In genomic region chr11:102384419-102385052, GRCh38 we compare ENCODE assay signal across 19 cellular contexts. TPM values are rescaled to one million over a fixed set of nuclear protein-coding genes. Genes with fewer than 3 reads are reported as not detected.
DNase-seq lines count a peak whose midpoint lies in the region; ATAC-seq, FAIRE-seq and TF ChIP-seq lines count a peak whose summit lies in the region.
"Had no signal": no experiment of that assay in that cellular context is flagged by ENCODE, and none has a peak within 500 bp of the region (broad histone marks: within the 10 kb centered on the region; RNA-seq: fewer than 3 reads in every experiment).

No MANE protein-coding gene starts in this region.

- peak overlapping the region; percentile 87 to 96 (median 95) for H3K27ac Mint-ChIP-seq in nephron
- H3K27ac Mint-ChIP-seq: stimulated activated effector memory CD8-positive, alpha-beta T cell treated with anti-CD3 and anti-CD28 coated beads, Interleukin-12 subunit alpha, Interleukin-12 subunit beta, amount 100 ng/mL, for 72 hours had no signal

- TF ChIP-seq CTCF in right lobe of liver (IDR thresholded peaks at IDR 0.05) (no peak), HepG2 (CRISPR knock-in tag; IDR thresholded peaks at IDR 0.05) (no peak), nephron (IDR thresholded peaks at IDR 0.05; ENCODE audit: unreplicated experiment in 3 of 3) (no peak)

- H3K27me3 Mint-ChIP-seq in nephron (ENCODE audit: low read depth) = no peaks in the 10 kb centered on the region

- intact Hi-C loops in right lobe of liver (cut with DNase I) = no loop called here
- intact Hi-C loops in HepG2 (cut with micrococcal nuclease; ENCODE audit: unreplicated experiment) = no loop called here

- no peak for FAIRE-seq in HepG2 (lab: Jason Lieb, UNC)
- FAIRE-seq: islet of Langerhans, pancreas had no signal

- BruUV-seq in HepG2 (replicated peaks; lab: Mats Ljungman, UMichigan) = no TSS peak

- H3K36me3 Mint-ChIP-seq in nephron (ENCODE audit: low read depth) = peaks cover 77% of the 10 kb centered on the region

- H4K20me1 ChIP-seq in HepG2 (ENCODE audit: insufficient read depth, low read length) = no peaks in the 10 kb centered on the region

- H3K4me1 ChIP-seq in right lobe of liver (no peaks in the 10 kb centered on the region), HepG2 (ENCODE audit: insufficient read depth, low read length) (no peaks in the 10 kb centered on the region)

- H3K27ac ChIP-seq in right lobe of liver (peak overlapping the region; percentile 1 to 24 (median 16)), HepG2 (ENCODE audit: extremely low read length, insufficient read depth, low read length) (no peak overlapping the region)
- H3K27ac ChIP-seq: coronary artery, skin epidermis had no signal

- no peak for TF ChIP-seq RAD21 in HepG2 (CRISPR knock-in tag; IDR thresholded peaks at IDR 0.05)

- POLR2A ChIA-PET in HepG2 (lab: Yijun Ruan, JAX) = no interaction called here

- peaks cover 0 to 38% (median 1%) of the 10 kb centered on the region in 4 donors for H3K36me3 ChIP-seq in right lobe of liver
- peaks cover 4 to 31% of the 10 kb centered on the region in 2 experiments; a peak in 4 of 5 replicates for H3K36me3 ChIP-seq in HepG2 (replicated peaks in 1 of 2; ENCODE audit: control insufficient read depth in 1 of 2, insufficient read depth in 2 of 2, low read length in 2 of 2)

- TF ChIP-seq EP300 in HepG2 (IDR thresholded peaks at IDR 0.05; ENCODE audit: low read depth in 2 of 2, low read length in 2 of 2) (no peak), HepG2 (CRISPR knock-in tag; IDR thresholded peaks at IDR 0.05; ENCODE audit: borderline replicate concordance) (no peak)

- H3K79me2 ChIP-seq in HepG2 (ENCODE audit: insufficient read depth, low read length) = no peaks in the 10 kb centered on the region

- 72% methylated on average over 10 of the region's 15 CpGs for WGBS in right lobe of liver (ENCODE audit: insufficient coverage, low coverage, low lambda C conversion rate, missing lambda C conversion rate)
- WGBS in HepG2 (ENCODE audit: low lambda C conversion rate) = 97% methylated on average over 15 of the region's 15 CpGs

- H3K4me3 ChIP-seq in right lobe of liver = no peak overlapping the region
- H3K4me3 ChIP-seq in HepG2 (replicated peaks in 1 of 3; ENCODE audit: insufficient read depth in 1 of 3, low read depth in 2 of 3, low read length in 3 of 3) = no peak overlapping the region
- H3K4me3 ChIP-seq: coronary artery, pancreas, skin epidermis had no signal

- ATAC-seq in right lobe of liver (peak; percentile 30 to 71 (median 40)), HepG2 (no peak; the same call in 2 of the 3 replicates), GM21717 (IDR thresholded peaks at IDR 0.05; ENCODE audit: unreplicated experiment) (no peak)
- ATAC-seq: CD8-positive, alpha-beta T cell; stimulated activated effector memory CD8-positive, alpha-beta T cell treated with anti-CD3 and anti-CD28 coated beads, Interleukin-12 subunit alpha, Interleukin-12 subunit beta, amount 100 ng/mL, for 72 hours had no signal

- no peak overlapping the region for H3K4me3 Mint-ChIP-seq in nephron
- H3K4me3 Mint-ChIP-seq: CD8-positive, alpha-beta T cell; stimulated activated effector memory CD8-positive, alpha-beta T cell treated with anti-CD3 and anti-CD28 coated beads, Interleukin-12 subunit alpha, Interleukin-12 subunit beta, amount 100 ng/mL, for 72 hours had no signal

- H3K27me3 ChIP-seq in right lobe of liver (no peaks in the 10 kb centered on the region), HepG2 (ENCODE audit: control insufficient read depth in 1 of 2, insufficient read depth in 2 of 2, low read length in 2 of 2) (no peaks in the 10 kb centered on the region)
- H3K27me3 ChIP-seq: pancreas had no signal

- no peaks in the 10 kb centered on the region for H3K9me3 Mint-ChIP-seq in nephron
- H3K9me3 Mint-ChIP-seq: CD8-positive, alpha-beta T cell; stimulated activated effector memory CD8-positive, alpha-beta T cell treated with anti-CD3 and anti-CD28 coated beads, Interleukin-12 subunit alpha, Interleukin-12 subunit beta, amount 100 ng/mL, for 72 hours had no signal

- CTCF ChIA-PET in HepG2 (lab: Yijun Ruan, JAX; ENCODE audit: low intra/inter-chr PET ratio, low total read pairs) = no interaction called here

- TF ChIP-seq POLR2A in right lobe of liver (IDR thresholded peaks at IDR 0.05) (no peak), HepG2 (IDR thresholded peaks at IDR 0.05; ENCODE audit: insufficient read depth in 1 of 2, low read depth in 2 of 2, low read length in 2 of 2) (no peak), erythroblast (IDR thresholded peaks at IDR 0.05; ENCODE audit: low read length) (no peak)

- H3K4me1 Mint-ChIP-seq in nephron = peaks cover 22% of the 10 kb centered on the region
- H3K4me1 Mint-ChIP-seq: stimulated activated effector memory CD8-positive, alpha-beta T cell treated with anti-CD3 and anti-CD28 coated beads, Interleukin-12 subunit alpha, Interleukin-12 subunit beta, amount 100 ng/mL, for 72 hours had no signal

- no peak for DNase-seq in right lobe of liver
- DNase-seq in HepG2 (ENCODE audit: low spot score) = no peak
- peak; percentile 30 to 75 for DNase-seq in erythroblast (lab: John Stamatoyannopoulos, UW)
- DNase-seq in DMS 273 treated with DMSO at 0.1 percent for 48 hours (lab: John Stamatoyannopoulos, UW) = no peak
- no peak for DNase-seq in T-helper 2 cell
- DNase-seq in NCI-H2081 (lab: John Stamatoyannopoulos, UW) = no peak
- DNase-seq: ACHN; activated gamma-delta T cell treated with Interleukin-2 at 50 U/mL for 16 hours; CD8-positive, alpha-beta T cell; NCI-H1092 treated with DMSO at 0.1 percent for 48 hours; NCI-H2171 treated with DMSO at 0.1 percent for 48 hours; NCI-H82; pancreas had no signal

- in situ Hi-C loops in HepG2 (cut with HindIII; ENCODE audit: extremely low pct_ligation_motif_present, low pct_unique_long_range_greater_than_20kb) = loop anchor here (5.0 kb wide), 1 partner anchor 113 kb away; no protein-coding TSS in a partner anchor

- H3K4me2 ChIP-seq in HepG2 (ENCODE audit: low read depth, low read length) = no peak overlapping the region

- no peak overlapping the region for H2AFZ ChIP-seq in HepG2 (ENCODE audit: low read length)

- H3K9ac ChIP-seq in HepG2 (ENCODE audit: insufficient read depth, low read depth, low read length) = no peak overlapping the region

- H3K9me3 ChIP-seq in right lobe of liver = no peaks in the 10 kb centered on the region
- no peaks in the 10 kb centered on the region for H3K9me3 ChIP-seq in HepG2 (ENCODE audit: low read length)
- H3K9me3 ChIP-seq: pancreas had no signal

TF ChIP-seq in HepG2, 621 proteins besides CTCF, POLR2A, EP300 and RAD21:
- no peak for TF ChIP-seq HDAC2 (CRISPR knock-in tag; IDR thresholded peaks at IDR 0.05)
- no peak for TF ChIP-seq PPARG (CRISPR knock-in tag; conservative IDR thresholded peaks at IDR 0.05)
- no peak for TF ChIP-seq TMF1 (CRISPR knock-in tag; IDR thresholded peaks at IDR 0.05; ENCODE audit: low read depth)
- TF ChIP-seq KMT2A (CRISPR knock-in tag; IDR thresholded peaks at IDR 0.05) = no peak
- no peak for TF ChIP-seq ZNF17 (CRISPR knock-in tag; IDR thresholded peaks at IDR 0.05)
- no peak for TF ChIP-seq ZNF790 (CRISPR knock-in tag; IDR thresholded peaks at IDR 0.05; ENCODE audit: borderline replicate concordance)
- TF ChIP-seq, protein P1, sequence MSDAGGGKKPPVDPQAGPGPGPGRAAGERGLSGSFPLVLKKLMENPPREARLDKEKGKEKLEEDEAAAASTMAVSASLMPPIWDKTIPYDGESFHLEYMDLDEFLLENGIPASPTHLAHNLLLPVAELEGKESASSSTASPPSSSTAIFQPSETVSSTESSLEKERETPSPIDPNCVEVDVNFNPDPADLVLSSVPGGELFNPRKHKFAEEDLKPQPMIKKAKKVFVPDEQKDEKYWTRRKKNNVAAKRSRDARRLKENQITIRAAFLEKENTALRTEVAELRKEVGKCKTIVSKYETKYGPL (CRISPR knock-in tag; IDR thresholded peaks at IDR 0.05) = no peak
- no peak for TF ChIP-seq ZNF354B (CRISPR knock-in tag; IDR thresholded peaks at IDR 0.05)
- TF ChIP-seq JUND (CRISPR knock-in tag; IDR thresholded peaks at IDR 0.05) = no peak
- no peak for TF ChIP-seq STAT5B (CRISPR knock-in tag; IDR thresholded peaks at IDR 0.05)
- no peak for TF ChIP-seq ZSCAN21 (CRISPR knock-in tag; IDR thresholded peaks at IDR 0.05; ENCODE audit: borderline replicate concordance)
- no peak for TF ChIP-seq MED1 (CRISPR knock-in tag; IDR thresholded peaks at IDR 0.05)
- TF ChIP-seq FOSL2 (CRISPR knock-in tag; IDR thresholded peaks at IDR 0.05) = no peak
- no peak for TF ChIP-seq ZNF773 (CRISPR knock-in tag; IDR thresholded peaks at IDR 0.05; ENCODE audit: borderline replicate concordance)
- TF ChIP-seq NR3C1 (CRISPR knock-in tag; IDR thresholded peaks at IDR 0.05) = no peak

RNA-seq across cellular contexts. Expression of gene BIRC2, which starts 37.5 kb away (rescaled TPM):
- 10 to 100 TPM; 20.2 to 26.6 (median 25.3) TPM for total RNA-seq in right lobe of liver
- total RNA-seq in HepG2 (2016; rRNA removed; fragmentation: Illumina TruSeq; extraction: Trizol) = 61.7 and 83.2 TPM in 2 replicates
- total RNA-seq in HepG2 (2016; cell fraction: cytosol; rRNA removed; fragmentation: Illumina TruSeq; extraction: Trizol; ENCODE audit: low read depth) = 25.1 and 31.7 TPM in 2 replicates
- 61.7 and 79.4 TPM in 2 replicates for total RNA-seq in HepG2 (2016; cell fraction: insoluble cytoplasmic fraction; rRNA removed; fragmentation: Illumina TruSeq; extraction: Trizol)
- total RNA-seq in HepG2 (2016; cell fraction: membrane; rRNA removed; fragmentation: Illumina TruSeq; extraction: Trizol) = 42.0 and 43.8 TPM in 2 replicates
- 77.0 and 77.1 TPM in 2 replicates for total RNA-seq in HepG2 (2016; cell fraction: nucleus; rRNA removed; fragmentation: Illumina TruSeq; extraction: Trizol)
- 59.2 and 62.2 TPM in 2 replicates for polyA plus RNA-seq in HepG2 (2011; rRNA removed)
- 27.3 and 42.8 TPM in 2 replicates for polyA plus RNA-seq in HepG2 (2011; cell fraction: cytosol; rRNA removed)
- 60.1 and 69.2 TPM in 2 replicates for polyA plus RNA-seq in HepG2 (2011; cell fraction: nucleus; rRNA removed)
- polyA plus RNA-seq in HepG2 (2012) = 35.9 and 38.7 TPM in 2 replicates
- 7.7 and 9.4 TPM in 2 replicates for polyA plus RNA-seq in HepG2 (2016; cell fraction: cytosol; fragmentation: Illumina TruSeq; extraction: Trizol; ENCODE audit: low read depth)
- 58.0 and 61.2 TPM in 2 replicates for polyA plus RNA-seq in HepG2 (2016; cell fraction: insoluble cytoplasmic fraction; fragmentation: Illumina TruSeq; extraction: Trizol; ENCODE audit: low read depth)
- polyA plus RNA-seq in HepG2 (2016; cell fraction: membrane; fragmentation: Illumina TruSeq; extraction: Trizol; ENCODE audit: low read depth) = 16.9 and 19.1 TPM in 2 replicates
- 60.1 and 64.2 TPM in 2 replicates for polyA plus RNA-seq in HepG2 (2016; cell fraction: nucleus; fragmentation: Illumina TruSeq; extraction: Trizol; ENCODE audit: insufficient read depth, low read depth)
- 26.8 and 53.5 TPM in 2 replicates for polyA minus RNA-seq in HepG2 (2011; rRNA and poly(A)+ RNA removed; ENCODE audit: low replicate concordance)
- 26.7 and 30.0 TPM in 2 replicates for polyA minus RNA-seq in HepG2 (2011; cell fraction: cytosol; rRNA and poly(A)+ RNA removed)
- polyA minus RNA-seq in HepG2 (2011; cell fraction: nucleus; rRNA and poly(A)+ RNA removed) = 152 and 170 TPM in 2 replicates

Comparison
In these comparisons a context has a peak if more than half of its experiments do, and no peak if none do; other contexts are left out.
1. ATAC-seq: peak in right lobe of liver (4 of 4); none in HepG2 (single experiment) and GM21717 (single experiment).
2. DNase-seq: peak in erythroblast (2 of 2); none in right lobe of liver (0 of 3), HepG2 (single experiment), DMS 273 treated with DMSO at 0.1 percent for 48 hours (single experiment), T-helper 2 cell (0 of 5) and NCI-H2081 (0 of 2).